Comparison of ENCODE assay signal across 9 cellular contexts in the genomic region with DNA sequence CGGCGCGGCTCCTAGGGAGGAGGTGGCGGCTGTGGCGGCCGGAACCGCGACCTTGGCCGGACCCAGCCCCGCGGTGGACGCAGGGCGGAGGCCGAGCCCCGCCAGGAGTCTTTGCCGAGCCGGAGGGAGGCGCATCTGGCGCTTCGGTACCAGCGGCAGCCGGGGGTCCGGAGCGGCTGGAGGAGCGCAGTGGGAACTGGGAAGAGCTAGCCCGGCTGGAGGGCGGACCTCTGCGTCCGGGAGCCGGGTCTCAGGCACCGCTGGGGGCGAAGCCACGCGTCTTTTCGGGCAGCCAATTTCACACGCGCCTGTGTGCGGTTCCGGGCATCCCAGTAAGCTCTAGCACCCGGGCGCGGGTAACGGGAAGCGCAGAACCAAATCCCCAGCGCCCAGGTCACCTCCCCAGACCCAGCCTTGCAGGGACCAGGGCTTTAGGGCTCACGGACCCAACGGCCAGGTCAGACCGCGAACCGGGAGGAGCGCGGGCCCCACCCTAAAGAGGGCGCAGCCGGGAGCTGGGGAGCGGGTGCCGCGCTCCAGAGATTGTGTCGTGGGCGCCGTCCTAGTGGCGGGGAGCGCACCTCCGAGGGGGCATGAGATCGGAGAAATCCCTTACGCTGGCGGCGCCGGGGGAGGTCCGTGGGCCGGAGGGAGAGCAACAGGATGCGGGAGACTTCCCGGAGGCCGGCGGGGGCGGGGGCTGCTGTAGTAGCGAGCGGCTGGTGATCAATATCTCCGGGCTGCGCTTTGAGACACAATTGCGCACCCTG.
DNase-seq lines count a peak whose midpoint lies in the region; ATAC-seq, FAIRE-seq and TF ChIP-seq lines count a peak whose summit lies in the region.
"Had no signal": no experiment of that assay in that cellular context is flagged by ENCODE, and none has a peak within 500 bp of the region (broad histone marks: within the 10 kb centered on the region; RNA-seq: fewer than 3 reads in every experiment).

No MANE protein-coding gene starts in this region.

- DNase-seq in D721Med (ENCODE audit: insufficient read length, low spot score), result peak; percentile 31
- peak; percentile 71 for DNase-seq in NCI-H69 (lab: John Stamatoyannopoulos, UW)
- no peak for DNase-seq in fibroblast of mammary gland (ENCODE audit: low read depth)
- DNase-seq in HT-29 (ENCODE audit: low spot score), result no peak
- no peak for DNase-seq in NCI-H2171 (lab: John Stamatoyannopoulos, UW)
- no peak for DNase-seq in NCI-H1694 (lab: John Stamatoyannopoulos, UW)

- no peak overlapping the region for H3K9ac ChIP-seq in parathyroid adenoma

- peaks cover 7% of the 10 kb centered on the region for H3K27me3 ChIP-seq in parathyroid adenoma (ENCODE audit: control insufficient read depth, insufficient read depth, low read length)

- H3K27ac ChIP-seq in parathyroid adenoma, result no peak overlapping the region

- H3K79me2 ChIP-seq in parathyroid adenoma, result no peaks in the 10 kb centered on the region

- no peaks in the 10 kb centered on the region for H3K36me3 ChIP-seq in parathyroid adenoma (ENCODE audit: control insufficient read depth, insufficient read depth, low read length)

- no peaks in the 10 kb centered on the region for H3K9me3 ChIP-seq in parathyroid adenoma (ENCODE audit: control insufficient read depth, low read length)

- no peak for FAIRE-seq in D721Med (lab: Jason Lieb, UNC)
- FAIRE-seq: GM18507 had no signal

- H3K4me1 ChIP-seq in parathyroid adenoma, result no peaks in the 10 kb centered on the region

- H2AFZ ChIP-seq in parathyroid adenoma, result no peak overlapping the region

- peak overlapping the region; percentile 51 for H3K4me2 ChIP-seq in parathyroid adenoma (ENCODE audit: low read length)

- no peak for ATAC-seq in HG03378 (IDR thresholded peaks at IDR 0.05; ENCODE audit: unreplicated experiment)

- H3K4me3 ChIP-seq in fibroblast of mammary gland (ENCODE audit: control insufficient read depth, low read depth, low read length) (peak overlapping the region; percentile 44), parathyroid adenoma (ENCODE audit: low read depth, low read length) (peak overlapping the region; percentile 19)

- TF ChIP-seq CTCF in D721Med (IDR thresholded peaks at IDR 0.05; ENCODE audit: insufficient read depth, missing control alignments), result no peak
- no peak for TF ChIP-seq CTCF in fibroblast of mammary gland (conservative IDR thresholded peaks at IDR 0.05; ENCODE audit: control insufficient read depth, insufficient read depth, low read depth, low read length)
- TF ChIP-seq CTCF in parathyroid adenoma (IDR thresholded peaks at IDR 0.05), result no peak

Comparison
In these comparisons a context has a peak if more than half of its experiments do, and no peak if none do; other contexts are left out.
1. DNase-seq: peak in D721Med (single experiment) and NCI-H69 (single experiment); none in fibroblast of mammary gland (single experiment), HT-29 (single experiment), NCI-H2171 (single experiment) and NCI-H1694 (single experiment).